ENCODE assay signal across 8 cellular contexts in the genomic region with DNA sequence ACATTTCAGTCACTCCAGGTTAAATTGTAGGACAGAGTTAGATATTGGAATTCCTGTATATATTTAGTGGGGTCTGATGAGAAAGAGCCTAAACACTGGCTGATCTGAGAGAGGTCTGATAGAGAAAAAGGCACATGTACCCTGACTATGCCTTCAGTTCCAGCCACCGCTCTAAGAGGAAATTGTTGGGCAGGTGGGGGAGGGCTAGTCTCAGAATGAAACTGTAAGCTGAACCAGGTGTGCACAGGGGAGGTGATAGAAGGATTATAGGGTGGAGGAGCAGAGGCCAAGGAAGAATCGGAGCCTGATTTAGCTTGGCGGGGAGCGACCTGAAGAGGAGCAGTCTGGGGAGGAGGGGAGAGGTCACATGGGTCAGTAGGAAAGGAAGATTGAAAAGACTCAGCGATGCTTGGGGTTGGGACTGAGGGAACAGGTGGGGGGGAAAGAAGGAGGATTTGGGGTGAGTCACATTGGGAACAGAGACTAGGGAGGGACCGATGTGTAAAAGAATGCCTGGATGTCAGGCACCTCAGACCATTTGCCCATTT.
DNase-seq lines count a peak whose midpoint lies in the region; ATAC-seq and FAIRE-seq lines count a peak whose summit lies in the region.
"Not testable (repeated sequence)": the region's sequence is repeated elsewhere in the genome, so short reads cannot be mapped to it uniquely, and the experiment has no call there.

No MANE protein-coding gene starts in this region.

- H3K9ac ChIP-seq in mucosa of rectum (ENCODE audit: low read depth in 1 of 2, low read length in 2 of 2): not testable (repeated sequence)

- H3K36me3 Mint-ChIP-seq in T-helper 1 cell treated with Interleukin-12 subunit alpha and Interleukin-12 subunit beta and Interleukin-4 antibody, amounts not matched to agents 30 μg/mL and 1 μg/mL, for 36 hours (ENCODE audit: low read depth); activated CD4-positive, alpha-beta memory T cell treated with anti-CD3 and anti-CD28 coated beads for 36 hours; activated T-cell treated with anti-CD3 and anti-CD28 coated beads, Interleukin-2, amount 50 U/mL, for 72 hours (ENCODE audit: insufficient read depth in 2 of 2); activated naive CD8-positive, alpha-beta T cell treated with anti-CD3 and anti-CD28 coated beads, Interleukin-2, amount 10 ng/mL, durations not matched to agents 7 days and 5 days; stimulated activated naive CD8-positive, alpha-beta T cell treated with anti-CD3 and anti-CD28 coated beads, Interleukin-15, Interleukin-2, amounts not matched to agents 100 ng/mL and 50 ng/mL, for 24 hours (ENCODE audit: low read depth): not testable (repeated sequence)

- peak overlapping the region; percentile 38 to 70 for H3K27ac ChIP-seq in mucosa of rectum (ENCODE audit: low read depth in 2 of 2, low read length in 2 of 2)

- ATAC-seq in activated T-cell treated with anti-CD3 and anti-CD28 coated beads, Interleukin-2, amount 50 U/mL, for 72 hours (replicated peaks in 1 of 2): peak; percentile 59 to 64
- ATAC-seq in activated naive CD8-positive, alpha-beta T cell treated with anti-CD3 and anti-CD28 coated beads, Interleukin-2, amount 10 ng/mL, durations not matched to agents 7 days and 5 days (ENCODE audit: low read depth): peak; percentile 67

- H3K9me3 Mint-ChIP-seq in T-helper 1 cell treated with Interleukin-12 subunit alpha and Interleukin-12 subunit beta and Interleukin-4 antibody, amounts not matched to agents 30 μg/mL and 1 μg/mL, for 36 hours; activated CD4-positive, alpha-beta memory T cell treated with anti-CD3 and anti-CD28 coated beads for 36 hours; activated T-cell treated with anti-CD3 and anti-CD28 coated beads, Interleukin-2, amount 50 U/mL, for 72 hours; activated naive CD8-positive, alpha-beta T cell treated with anti-CD3 and anti-CD28 coated beads, Interleukin-2, amount 10 ng/mL, durations not matched to agents 7 days and 5 days; stimulated activated naive CD8-positive, alpha-beta T cell treated with anti-CD3 and anti-CD28 coated beads, Interleukin-15, Interleukin-2, amounts not matched to agents 100 ng/mL and 50 ng/mL, for 24 hours: not testable (repeated sequence)

- POLR2A ChIA-PET in activated CD4-positive, alpha-beta memory T cell treated with anti-CD3 and anti-CD28 coated beads for 36 hours (lab: Charles Lee): not testable (repeated sequence)
- POLR2A ChIA-PET in activated naive CD8-positive, alpha-beta T cell treated with anti-CD3 and anti-CD28 coated beads, Interleukin-2, amount 10 ng/mL, durations not matched to agents 7 days and 5 days (lab: Charles Lee): interaction anchor here (1.0 kb wide), 1 partner anchor 72 kb away, joined by 4 read pairs; no protein-coding TSS in a partner anchor

- H3K27me3 Mint-ChIP-seq in T-helper 1 cell treated with Interleukin-12 subunit alpha and Interleukin-12 subunit beta and Interleukin-4 antibody, amounts not matched to agents 30 μg/mL and 1 μg/mL, for 36 hours (ENCODE audit: low read depth); activated CD4-positive, alpha-beta memory T cell treated with anti-CD3 and anti-CD28 coated beads for 36 hours; activated T-cell treated with anti-CD3 and anti-CD28 coated beads, Interleukin-2, amount 50 U/mL, for 72 hours (ENCODE audit: low read depth); activated naive CD8-positive, alpha-beta T cell treated with anti-CD3 and anti-CD28 coated beads, Interleukin-2, amount 10 ng/mL, durations not matched to agents 7 days and 5 days; stimulated activated naive CD8-positive, alpha-beta T cell treated with anti-CD3 and anti-CD28 coated beads, Interleukin-15, Interleukin-2, amounts not matched to agents 100 ng/mL and 50 ng/mL, for 24 hours: not testable (repeated sequence)

- H3K27ac Mint-ChIP-seq in T-helper 1 cell treated with Interleukin-12 subunit alpha and Interleukin-12 subunit beta and Interleukin-4 antibody, amounts not matched to agents 30 μg/mL and 1 μg/mL, for 36 hours: peak overlapping the region; percentile 23
- peak overlapping the region; percentile 76 for H3K27ac Mint-ChIP-seq in activated CD4-positive, alpha-beta memory T cell treated with anti-CD3 and anti-CD28 coated beads for 36 hours
- peak overlapping the region; percentile 86 for H3K27ac Mint-ChIP-seq in activated T-cell treated with anti-CD3 and anti-CD28 coated beads, Interleukin-2, amount 50 U/mL, for 72 hours
- H3K27ac Mint-ChIP-seq in activated naive CD8-positive, alpha-beta T cell treated with anti-CD3 and anti-CD28 coated beads, Interleukin-2, amount 10 ng/mL, durations not matched to agents 7 days and 5 days: peak overlapping the region; percentile 90
- H3K27ac Mint-ChIP-seq in stimulated activated naive CD8-positive, alpha-beta T cell treated with anti-CD3 and anti-CD28 coated beads, Interleukin-15, Interleukin-2, amounts not matched to agents 100 ng/mL and 50 ng/mL, for 24 hours: peak overlapping the region; percentile 90

- not testable (repeated sequence) for H3K27me3 ChIP-seq in mucosa of rectum (ENCODE audit: control insufficient read depth in 2 of 2, insufficient read depth in 2 of 2, low read length in 2 of 2)

- FAIRE-seq in GM19239 (lab: Jason Lieb, UNC): peak; percentile 8

- H3K36me3 ChIP-seq in mucosa of rectum (ENCODE audit: control insufficient read depth in 2 of 2, insufficient read depth in 2 of 2, low read length in 2 of 2): not testable (repeated sequence)

- H3K4me3 ChIP-seq in mucosa of rectum (ENCODE audit: low read length in 2 of 2): not testable (repeated sequence)

- H3K4me1 ChIP-seq in mucosa of rectum (ENCODE audit: control insufficient read depth in 2 of 2, insufficient read depth in 2 of 2, low read length in 2 of 2): not testable (repeated sequence)

- not testable (repeated sequence) for H3K9me3 ChIP-seq in mucosa of rectum (ENCODE audit: control insufficient read depth in 2 of 2, low read length in 2 of 2)

- CTCF ChIA-PET in activated CD4-positive, alpha-beta memory T cell treated with anti-CD3 and anti-CD28 coated beads for 36 hours (lab: Charles Lee): interaction anchor here (0.6 to 1.0 kb wide), 3 partner anchors 33 to 228 kb away, joined by 4 read pairs; no protein-coding TSS in a partner anchor

- peak overlapping the region; percentile 68 for H3K4me3 Mint-ChIP-seq in T-helper 1 cell treated with Interleukin-12 subunit alpha and Interleukin-12 subunit beta and Interleukin-4 antibody, amounts not matched to agents 30 μg/mL and 1 μg/mL, for 36 hours
- H3K4me3 Mint-ChIP-seq in activated CD4-positive, alpha-beta memory T cell treated with anti-CD3 and anti-CD28 coated beads for 36 hours: peak overlapping the region; percentile 30
- H3K4me3 Mint-ChIP-seq in activated T-cell treated with anti-CD3 and anti-CD28 coated beads, Interleukin-2, amount 50 U/mL, for 72 hours: peak overlapping the region; percentile 53 to 83
- peak overlapping the region; percentile 75 for H3K4me3 Mint-ChIP-seq in activated naive CD8-positive, alpha-beta T cell treated with anti-CD3 and anti-CD28 coated beads, Interleukin-2, amount 10 ng/mL, durations not matched to agents 7 days and 5 days
- peak overlapping the region; percentile 74 for H3K4me3 Mint-ChIP-seq in stimulated activated naive CD8-positive, alpha-beta T cell treated with anti-CD3 and anti-CD28 coated beads, Interleukin-15, Interleukin-2, amounts not matched to agents 100 ng/mL and 50 ng/mL, for 24 hours

- DNase-seq in GM19239 (ENCODE audit: insufficient read length, low spot score): not testable (repeated sequence)
- DNase-seq in activated CD4-positive, alpha-beta memory T cell treated with anti-CD3 and anti-CD28 coated beads for 36 hours: peak; percentile 61
- DNase-seq in activated T-cell treated with anti-CD3 and anti-CD28 coated beads, Interleukin-2, amount 50 U/mL, for 72 hours: peak; percentile 34 to 38
- peak; percentile 41 for DNase-seq in activated naive CD8-positive, alpha-beta T cell treated with anti-CD3 and anti-CD28 coated beads, Interleukin-2, amount 10 ng/mL, durations not matched to agents 7 days and 5 days
- DNase-seq in stimulated activated CD4-positive, alpha-beta T cell treated with anti-CD3 and anti-CD28 coated beads, Interleukin-2, amount 100 ng/mL, for 4 hours (ENCODE audit: low read depth): peak; percentile 59

- peaks cover 30% of the 10 kb centered on the region for H3K4me1 Mint-ChIP-seq in T-helper 1 cell treated with Interleukin-12 subunit alpha and Interleukin-12 subunit beta and Interleukin-4 antibody, amounts not matched to agents 30 μg/mL and 1 μg/mL, for 36 hours (ENCODE audit: low read depth)
- H3K4me1 Mint-ChIP-seq in activated CD4-positive, alpha-beta memory T cell treated with anti-CD3 and anti-CD28 coated beads for 36 hours (ENCODE audit: low read depth): peaks cover 34% of the 10 kb centered on the region
- peaks cover 42% of the 10 kb centered on the region for H3K4me1 Mint-ChIP-seq in activated T-cell treated with anti-CD3 and anti-CD28 coated beads, Interleukin-2, amount 50 U/mL, for 72 hours (ENCODE audit: low read depth)
- peaks cover 28% of the 10 kb centered on the region for H3K4me1 Mint-ChIP-seq in activated naive CD8-positive, alpha-beta T cell treated with anti-CD3 and anti-CD28 coated beads, Interleukin-2, amount 10 ng/mL, durations not matched to agents 7 days and 5 days
- peaks cover 39% of the 10 kb centered on the region for H3K4me1 Mint-ChIP-seq in stimulated activated naive CD8-positive, alpha-beta T cell treated with anti-CD3 and anti-CD28 coated beads, Interleukin-15, Interleukin-2, amounts not matched to agents 100 ng/mL and 50 ng/mL, for 24 hours (ENCODE audit: low read depth)

- intact Hi-C loops in activated CD4-positive, alpha-beta memory T cell treated with anti-CD3 and anti-CD28 coated beads for 36 hours (cut with micrococcal nuclease): loop anchor here (2.0 to 5.0 kb wide), 4 partner anchors 45 to 151 kb away; a partner anchor contains a TSS

Comparison
In these comparisons a context has a peak if more than half of its experiments do, and no peak if none do; other contexts are left out.
1. H3K27ac Mint-ChIP-seq: peak in every context shown above with its lines; median percentile 90 in activated naive CD8-positive, alpha-beta T cell treated with anti-CD3 and anti-CD28 coated beads, Interleukin-2, amount 10 ng/mL, durations not matched to agents 7 days and 5 days; 90 in stimulated activated naive CD8-positive, alpha-beta T cell treated with anti-CD3 and anti-CD28 coated beads, Interleukin-15, Interleukin-2, amounts not matched to agents 100 ng/mL and 50 ng/mL, for 24 hours; 86 in activated T-cell treated with anti-CD3 and anti-CD28 coated beads, Interleukin-2, amount 50 U/mL, for 72 hours; 76 in activated CD4-positive, alpha-beta memory T cell treated with anti-CD3 and anti-CD28 coated beads for 36 hours; 23 in T-helper 1 cell treated with Interleukin-12 subunit alpha and Interleukin-12 subunit beta and Interleukin-4 antibody, amounts not matched to agents 30 μg/mL and 1 μg/mL, for 36 hours.